In genomic region chr12:12356886-12357696, GRCh38 we compare ENCODE assay signal across 8 cellular contexts. TPM values are rescaled to one million over a fixed set of nuclear protein-coding genes. Genes with fewer than 3 reads are reported as not detected.
DNase-seq lines count a peak whose midpoint lies in the region; ATAC-seq and TF ChIP-seq lines count a peak whose summit lies in the region.

BORCS5 (plus strand) TSS chr12:12357078; CDS start chr12:12357452, 374 bp downstream.

- H3K36me3 Mint-ChIP-seq in activated T-helper 2 cell treated with anti-CD3 and anti-CD28 coated beads, Interferon-gamma antibody, Interleukin-2, Interleukin-4, amounts not matched to agents 10 μg/mL and 5 μg/mL and 100 μg/mL, durations not matched to agents 14 hours and 24 hours and 36 hours (ENCODE audit: low read depth): peaks cover 21% of the 10 kb centered on the region
- H3K36me3 Mint-ChIP-seq in naive thymus-derived CD8-positive, alpha-beta T cell: peaks cover 0 to 8% (median 0%) of the 10 kb centered on the region in 3 donors

- no peaks in the 10 kb centered on the region for H3K9me3 Mint-ChIP-seq in activated T-helper 2 cell treated with anti-CD3 and anti-CD28 coated beads, Interferon-gamma antibody, Interleukin-2, Interleukin-4, amounts not matched to agents 10 μg/mL and 5 μg/mL and 100 μg/mL, durations not matched to agents 14 hours and 24 hours and 36 hours
- no peaks in the 10 kb centered on the region for H3K9me3 Mint-ChIP-seq in naive thymus-derived CD8-positive, alpha-beta T cell

- CTCF ChIA-PET in RWPE1 (lab: Yijun Ruan, JAX): interaction anchor here (0.5 to 1.1 kb wide), 5 partner anchors 31 to 347 kb away, joined by 3 to 6 read pairs (median 4); no protein-coding TSS in a partner anchor

- H3K27me3 ChIP-seq in fibroblast of lung (ENCODE audit: control insufficient read depth, insufficient read depth, low read length): no peaks in the 10 kb centered on the region

- POLR2A ChIA-PET in RWPE1 (lab: Yijun Ruan, JAX; ENCODE audit: low non-redundant PET): interaction anchor here (0.6 to 1.8 kb wide), 5 partner anchors 8 to 360 kb away, joined by 3 to 5 read pairs (median 3); partner anchors contain the start of gene CDKN1B
- POLR2A ChIA-PET in naive thymus-derived CD8-positive, alpha-beta T cell (lab: Charles Lee): interaction anchor here (0.5 to 3.3 kb wide), 44 partner anchors 11 to 1586 kb away, joined by 3 to 78 read pairs (median 4); partner anchors contain the start of genes CDKN1B, CREBL2, DUSP16 and GPR19

- DNase-seq in ELR (ENCODE audit: low read depth) (peak; percentile 97), H4 (ENCODE audit: low spot score) (peak; percentile 95), LNCaP clone FGC (ENCODE audit: low read depth) (peak; percentile 91), RWPE1 (ENCODE audit: low spot score) (peak; percentile 89), fibroblast of lung (ENCODE audit: low read depth in 2 of 2) (peak; percentile 89 to 90)
- DNase-seq in activated T-helper 2 cell treated with anti-CD3 and anti-CD28 coated beads, Interferon-gamma antibody, Interleukin-2, Interleukin-4, amounts not matched to agents 10 μg/mL and 5 μg/mL and 100 μg/mL, durations not matched to agents 14 hours and 24 hours and 36 hours (ENCODE audit: low spot score): peak; percentile 98
- peak; percentile 91 to 99 (median 98) for DNase-seq in naive thymus-derived CD8-positive, alpha-beta T cell
- DNase-seq in stimulated activated naive CD4-positive, alpha-beta T cell (lab: John Stamatoyannopoulos, UW): peak; percentile 92 to 97 (median 94)

- peak within 1 kb of the TSS; percentile 99 for H3K27ac Mint-ChIP-seq in activated T-helper 2 cell treated with anti-CD3 and anti-CD28 coated beads, Interferon-gamma antibody, Interleukin-2, Interleukin-4, amounts not matched to agents 10 μg/mL and 5 μg/mL and 100 μg/mL, durations not matched to agents 14 hours and 24 hours and 36 hours
- H3K27ac Mint-ChIP-seq in naive thymus-derived CD8-positive, alpha-beta T cell: peak within 1 kb of the TSS; percentile 95 to 100 (median 99)

- peaks cover 5% of the 10 kb centered on the region for H3K79me2 ChIP-seq in fibroblast of lung (ENCODE audit: control insufficient read depth, insufficient read depth, low read length)

- H3K4me2 ChIP-seq in fibroblast of lung (ENCODE audit: extremely low read depth, insufficient read depth, low read length): peak within 1 kb of the TSS; percentile 99

- peaks cover 41% of the 10 kb centered on the region for H3K4me1 Mint-ChIP-seq in activated T-helper 2 cell treated with anti-CD3 and anti-CD28 coated beads, Interferon-gamma antibody, Interleukin-2, Interleukin-4, amounts not matched to agents 10 μg/mL and 5 μg/mL and 100 μg/mL, durations not matched to agents 14 hours and 24 hours and 36 hours (ENCODE audit: low read depth)
- peaks cover 24 to 52% (median 45%) of the 10 kb centered on the region in 4 donors for H3K4me1 Mint-ChIP-seq in naive thymus-derived CD8-positive, alpha-beta T cell

- no peaks in the 10 kb centered on the region for H3K9me3 ChIP-seq in fibroblast of lung (ENCODE audit: control insufficient read depth, insufficient read depth, low read depth, low read length)

- peaks cover 2% of the 10 kb centered on the region for H3K4me1 ChIP-seq in fibroblast of lung (ENCODE audit: control insufficient read depth, extremely low read depth, insufficient read depth, low read length)

- H3K27ac ChIP-seq in RWPE1 (peak within 1 kb of the TSS; percentile 82), fibroblast of lung (ENCODE audit: insufficient read depth, low read length) (peak within 1 kb of the TSS; percentile 90)

- peak within 1 kb of the TSS; percentile 89 for H2AFZ ChIP-seq in fibroblast of lung (ENCODE audit: low read length)

- H3K27me3 Mint-ChIP-seq in activated T-helper 2 cell treated with anti-CD3 and anti-CD28 coated beads, Interferon-gamma antibody, Interleukin-2, Interleukin-4, amounts not matched to agents 10 μg/mL and 5 μg/mL and 100 μg/mL, durations not matched to agents 14 hours and 24 hours and 36 hours (ENCODE audit: low read depth): no peaks in the 10 kb centered on the region
- H3K27me3 Mint-ChIP-seq in naive thymus-derived CD8-positive, alpha-beta T cell: no peaks in the 10 kb centered on the region

- intact Hi-C loops in activated T-helper 2 cell treated with anti-CD3 and anti-CD28 coated beads, Interferon-gamma antibody, Interleukin-2, Interleukin-4, amounts not matched to agents 10 μg/mL and 5 μg/mL and 100 μg/mL, durations not matched to agents 14 hours and 24 hours and 36 hours (cut with micrococcal nuclease): loop anchor here (1.0 to 10.0 kb wide), 8 partner anchors 85 to 706 kb away; partner anchors contain the start of genes CREBL2, DUSP16, GPR19 and HEBP1

- peak; percentile 89 to 93 for ATAC-seq in naive thymus-derived CD8-positive, alpha-beta T cell

- H3K4me3 ChIP-seq in LNCaP clone FGC (ENCODE audit: low read depth, low read length) (peak within 1 kb of the TSS; percentile 80), fibroblast of lung (replicated peaks in 1 of 4; ENCODE audit: control extremely low read depth in 1 of 4, insufficient read depth in 1 of 4, low read depth in 3 of 4, low read length in 4 of 4) (peak within 1 kb of the TSS; percentile 75 to 92 (median 85))

- H4K20me1 ChIP-seq in fibroblast of lung (ENCODE audit: control insufficient read depth, extremely low read depth, insufficient read depth, low read length): no peaks in the 10 kb centered on the region

- H3K9ac ChIP-seq in fibroblast of lung (ENCODE audit: insufficient read depth, low read length): peak within 1 kb of the TSS; percentile 83

- H3K4me3 Mint-ChIP-seq in activated T-helper 2 cell treated with anti-CD3 and anti-CD28 coated beads, Interferon-gamma antibody, Interleukin-2, Interleukin-4, amounts not matched to agents 10 μg/mL and 5 μg/mL and 100 μg/mL, durations not matched to agents 14 hours and 24 hours and 36 hours (ENCODE audit: low read depth): peak within 1 kb of the TSS; percentile 96
- peak within 1 kb of the TSS; percentile 90 to 98 (median 96) for H3K4me3 Mint-ChIP-seq in naive thymus-derived CD8-positive, alpha-beta T cell

- no peaks in the 10 kb centered on the region for H3K36me3 ChIP-seq in fibroblast of lung (ENCODE audit: control insufficient read depth, insufficient read depth, low read length)

- TF ChIP-seq CTCF in LNCaP clone FGC (IDR thresholded peaks at IDR 0.05; ENCODE audit: control insufficient read depth, extremely low read depth, insufficient read depth): peak; percentile 48
- TF ChIP-seq CTCF in RWPE1 (conservative IDR thresholded peaks at IDR 0.05; ENCODE audit: low read depth): no peak
- TF ChIP-seq CTCF in fibroblast of lung (conservative IDR thresholded peaks at IDR 0.05 in 1 of 2, IDR thresholded peaks at IDR 0.05 in 1 of 2; ENCODE audit: low read depth in 1 of 2, low read length in 2 of 2): peak; percentile 6 to 16

RNA-seq across cellular contexts. Expression of gene BORCS5, which starts in this region (rescaled TPM):
- 8.1 and 9.8 TPM in 2 replicates for total RNA-seq in H4 (2014; rRNA removed; shearing (Covaris generic))
- total RNA-seq in activated T-helper 2 cell treated with anti-CD3 and anti-CD28 coated beads, Interferon-gamma antibody, Interleukin-2, Interleukin-4, amounts not matched to agents 10 μg/mL and 5 μg/mL and 100 μg/mL, durations not matched to agents 14 hours and 24 hours and 36 hours: 41.8 and 45.9 TPM in 2 replicates
- 14.4 and 15.7 TPM in 2 replicates for total RNA-seq in fibroblast of lung
- polyA plus RNA-seq in fibroblast of lung: 13.5 and 17.9 TPM in 2 replicates
- polyA plus RNA-seq in fibroblast of lung (2012): 5.7 and 9.4 TPM in 2 replicates
- polyA minus RNA-seq in fibroblast of lung (ENCODE audit: low replicate concordance): 11.6 and 30.7 TPM in 2 replicates
- 10 to 100 TPM; 12.4 to 16.6 TPM for total RNA-seq in naive thymus-derived CD8-positive, alpha-beta T cell
- 10 to 100 TPM; 14.2 to 18.4 (median 15.7) TPM for polyA plus RNA-seq in naive thymus-derived CD8-positive, alpha-beta T cell

Comparison
In these comparisons a context has a peak if more than half of its experiments do, and no peak if none do; other contexts are left out.
1. Peak in every context shown above with its lines: DNase-seq, ATAC-seq, H3K4me3 ChIP-seq and H3K27ac ChIP-seq.